ENCODE assay signal across 9 cellular contexts in the genomic region with DNA sequence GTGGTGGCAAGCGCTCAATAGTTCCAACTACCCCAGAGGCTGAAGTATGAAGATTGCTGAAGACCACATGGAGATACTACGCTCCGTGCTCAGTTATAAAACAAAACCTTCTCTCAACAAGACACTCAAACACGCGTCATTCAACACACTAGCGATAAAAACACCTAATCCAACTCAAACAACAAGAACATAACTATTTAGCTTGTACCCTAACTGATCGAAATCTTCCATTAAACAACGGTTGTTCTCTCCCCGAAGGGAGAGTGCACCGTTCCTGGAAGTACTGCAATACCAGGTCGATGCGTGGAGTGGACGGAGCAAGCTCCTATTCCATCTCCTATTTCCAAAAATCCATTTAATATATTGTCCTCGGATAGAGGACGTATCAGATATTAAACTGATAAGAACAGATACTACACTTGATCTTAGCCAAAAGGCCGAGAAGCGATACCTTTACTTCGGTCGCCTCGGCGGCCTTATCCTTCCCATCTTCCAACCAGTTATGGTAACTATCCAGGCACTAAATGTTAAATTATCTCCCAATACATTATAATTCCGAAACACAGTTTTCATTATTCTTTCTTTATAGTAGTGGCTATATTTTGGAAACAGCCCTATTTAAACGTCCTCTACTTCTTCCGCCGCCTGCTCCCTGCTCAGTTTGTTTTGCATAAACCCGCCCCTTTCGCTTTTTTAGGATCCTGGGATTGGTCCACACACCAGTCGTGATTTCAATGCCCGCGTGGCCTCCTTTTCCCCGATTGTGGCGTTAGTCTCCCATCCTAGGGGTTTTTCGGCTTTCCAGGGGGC. TPM values are rescaled to one million over a fixed set of nuclear protein-coding genes. Genes with fewer than 3 reads are reported as not detected.
DNase-seq lines count a peak whose midpoint lies in the region; ATAC-seq and TF ChIP-seq lines count a peak whose summit lies in the region.
"Had no signal": no experiment of that assay in that cellular context is flagged by ENCODE, and none has a peak within 500 bp of the region (broad histone marks: within the 10 kb centered on the region; RNA-seq: fewer than 3 reads in every experiment).

No MANE protein-coding gene starts in this region.

- peaks cover 4% of the 10 kb centered on the region; the same call in 1 of the 2 replicates for H3K9me3 Mint-ChIP-seq in WTC11

- ATAC-seq in GM18907 (IDR thresholded peaks at IDR 0.05; ENCODE audit: unreplicated experiment), result peak; percentile 59
- peak; percentile 55 for ATAC-seq in HG03135 (IDR thresholded peaks at IDR 0.05; ENCODE audit: unreplicated experiment)
- peak; percentile 77 for ATAC-seq in WTC11

- DNase-seq in AG09309 (ENCODE audit: low read depth) (peak; percentile 100), NCI-H2196 treated with DMSO at 0.1 percent for 48 hours (lab: John Stamatoyannopoulos, UW; ENCODE audit: unreplicated experiment) (peak; percentile 95), WTC11 (ENCODE audit: low spot score) (peak; percentile 87), cerebellar cortex (ENCODE audit: low spot score) (peak; percentile 100), islet precursor cell (peak; percentile 98)
- DNase-seq in stimulated activated CD4-positive, alpha-beta T cell treated with anti-CD3 and anti-CD28 coated beads, Interleukin-12 subunit alpha, Interleukin-12 subunit beta, amount 100 ng/mL, for 48 hours (ENCODE audit: low read depth in 2 of 3, low spot score in 1 of 3), result peak; percentile 74 to 89 (median 78)

- POLR2A ChIA-PET in WTC11 (lab: Charles Lee), result interaction anchor here (0.6 to 3.4 kb wide), 31 partner anchors 9 to 1035 kb away, joined by 3 to 83 read pairs (median 5); a partner anchor contains a TSS

- H3K4me1 Mint-ChIP-seq in WTC11, result peaks cover 15% of the 10 kb centered on the region

- H3K27me3 Mint-ChIP-seq in WTC11 (ENCODE audit: low read depth), result no peaks in the 10 kb centered on the region

- H3K27ac Mint-ChIP-seq in WTC11, result no peak overlapping the region

- no peak for TF ChIP-seq CTCF in AG09309 (IDR thresholded peaks at IDR 0.05; ENCODE audit: control insufficient read depth, insufficient read depth, low read depth, low read length, missing control alignments)
- TF ChIP-seq CTCF in WTC11 (IDR thresholded peaks at IDR 0.05), result no peak

- H3K4me3 ChIP-seq in AG09309 (ENCODE audit: control insufficient read depth, low read depth, low read length), result peak overlapping the region; percentile 38

- H3K4me3 Mint-ChIP-seq in WTC11, result no peak overlapping the region

- CTCF ChIA-PET in WTC11 (lab: Charles Lee), result interaction anchor here (0.9 to 3.4 kb wide), 8 partner anchors 9 to 134 kb away, joined by 3 to 29 read pairs (median 4); a partner anchor contains a TSS

- peaks cover 18% of the 10 kb centered on the region for H3K36me3 Mint-ChIP-seq in WTC11

TF ChIP-seq in WTC11, 78 proteins besides CTCF, POLR2A, EP300 and RAD21 (continues in another document):
- TF ChIP-seq, protein P1, sequence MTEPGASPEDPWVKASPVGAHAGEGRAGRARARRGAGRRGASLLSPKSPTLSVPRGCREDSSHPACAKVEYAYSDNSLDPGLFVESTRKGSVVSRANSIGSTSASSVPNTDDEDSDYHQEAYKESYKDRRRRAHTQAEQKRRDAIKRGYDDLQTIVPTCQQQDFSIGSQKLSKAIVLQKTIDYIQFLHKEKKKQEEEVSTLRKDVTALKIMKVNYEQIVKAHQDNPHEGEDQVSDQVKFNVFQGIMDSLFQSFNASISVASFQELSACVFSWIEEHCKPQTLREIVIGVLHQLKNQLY (CRISPR knock-in tag; IDR thresholded peaks at IDR 0.05), result peak; percentile 97; the same call in 1 of the 2 replicates
- TF ChIP-seq, protein P2, sequence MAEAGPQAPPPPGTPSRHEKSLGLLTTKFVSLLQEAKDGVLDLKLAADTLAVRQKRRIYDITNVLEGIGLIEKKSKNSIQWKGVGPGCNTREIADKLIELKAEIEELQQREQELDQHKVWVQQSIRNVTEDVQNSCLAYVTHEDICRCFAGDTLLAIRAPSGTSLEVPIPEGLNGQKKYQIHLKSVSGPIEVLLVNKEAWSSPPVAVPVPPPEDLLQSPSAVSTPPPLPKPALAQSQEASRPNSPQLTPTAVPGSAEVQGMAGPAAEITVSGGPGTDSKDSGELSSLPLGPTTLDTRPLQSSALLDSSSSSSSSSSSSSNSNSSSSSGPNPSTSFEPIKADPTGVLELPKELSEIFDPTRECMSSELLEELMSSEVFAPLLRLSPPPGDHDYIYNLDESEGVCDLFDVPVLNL (CRISPR knock-in tag; IDR thresholded peaks at IDR 0.05; ENCODE audit: borderline replicate concordance, low read depth), result peak; percentile 85; the same call in 1 of the 2 replicates
- TF ChIP-seq JAZF1 (CRISPR knock-in tag; IDR thresholded peaks at IDR 0.05), result peak; percentile 99
- TF ChIP-seq ZNF121 (CRISPR knock-in tag; IDR thresholded peaks at IDR 0.05), result no peak
- TF ChIP-seq, protein P3, sequence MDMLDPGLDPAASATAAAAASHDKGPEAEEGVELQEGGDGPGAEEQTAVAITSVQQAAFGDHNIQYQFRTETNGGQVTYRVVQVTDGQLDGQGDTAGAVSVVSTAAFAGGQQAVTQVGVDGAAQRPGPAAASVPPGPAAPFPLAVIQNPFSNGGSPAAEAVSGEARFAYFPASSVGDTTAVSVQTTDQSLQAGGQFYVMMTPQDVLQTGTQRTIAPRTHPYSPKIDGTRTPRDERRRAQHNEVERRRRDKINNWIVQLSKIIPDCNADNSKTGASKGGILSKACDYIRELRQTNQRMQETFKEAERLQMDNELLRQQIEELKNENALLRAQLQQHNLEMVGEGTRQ (CRISPR knock-in tag; IDR thresholded peaks at IDR 0.05), result peak; percentile 52; the same call in 1 of the 2 replicates
- TF ChIP-seq, protein P4, sequence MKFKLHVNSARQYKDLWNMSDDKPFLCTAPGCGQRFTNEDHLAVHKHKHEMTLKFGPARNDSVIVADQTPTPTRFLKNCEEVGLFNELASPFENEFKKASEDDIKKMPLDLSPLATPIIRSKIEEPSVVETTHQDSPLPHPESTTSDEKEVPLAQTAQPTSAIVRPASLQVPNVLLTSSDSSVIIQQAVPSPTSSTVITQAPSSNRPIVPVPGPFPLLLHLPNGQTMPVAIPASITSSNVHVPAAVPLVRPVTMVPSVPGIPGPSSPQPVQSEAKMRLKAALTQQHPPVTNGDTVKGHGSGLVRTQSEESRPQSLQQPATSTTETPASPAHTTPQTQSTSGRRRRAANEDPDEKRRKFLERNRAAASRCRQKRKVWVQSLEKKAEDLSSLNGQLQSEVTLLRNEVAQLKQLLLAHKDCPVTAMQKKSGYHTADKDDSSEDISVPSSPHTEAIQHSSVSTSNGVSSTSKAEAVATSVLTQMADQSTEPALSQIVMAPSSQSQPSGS (CRISPR knock-in tag; IDR thresholded peaks at IDR 0.05; ENCODE audit: borderline replicate concordance, low read depth), result peak; percentile 62; the same call in 1 of the 2 replicates
- TF ChIP-seq, protein P5, sequence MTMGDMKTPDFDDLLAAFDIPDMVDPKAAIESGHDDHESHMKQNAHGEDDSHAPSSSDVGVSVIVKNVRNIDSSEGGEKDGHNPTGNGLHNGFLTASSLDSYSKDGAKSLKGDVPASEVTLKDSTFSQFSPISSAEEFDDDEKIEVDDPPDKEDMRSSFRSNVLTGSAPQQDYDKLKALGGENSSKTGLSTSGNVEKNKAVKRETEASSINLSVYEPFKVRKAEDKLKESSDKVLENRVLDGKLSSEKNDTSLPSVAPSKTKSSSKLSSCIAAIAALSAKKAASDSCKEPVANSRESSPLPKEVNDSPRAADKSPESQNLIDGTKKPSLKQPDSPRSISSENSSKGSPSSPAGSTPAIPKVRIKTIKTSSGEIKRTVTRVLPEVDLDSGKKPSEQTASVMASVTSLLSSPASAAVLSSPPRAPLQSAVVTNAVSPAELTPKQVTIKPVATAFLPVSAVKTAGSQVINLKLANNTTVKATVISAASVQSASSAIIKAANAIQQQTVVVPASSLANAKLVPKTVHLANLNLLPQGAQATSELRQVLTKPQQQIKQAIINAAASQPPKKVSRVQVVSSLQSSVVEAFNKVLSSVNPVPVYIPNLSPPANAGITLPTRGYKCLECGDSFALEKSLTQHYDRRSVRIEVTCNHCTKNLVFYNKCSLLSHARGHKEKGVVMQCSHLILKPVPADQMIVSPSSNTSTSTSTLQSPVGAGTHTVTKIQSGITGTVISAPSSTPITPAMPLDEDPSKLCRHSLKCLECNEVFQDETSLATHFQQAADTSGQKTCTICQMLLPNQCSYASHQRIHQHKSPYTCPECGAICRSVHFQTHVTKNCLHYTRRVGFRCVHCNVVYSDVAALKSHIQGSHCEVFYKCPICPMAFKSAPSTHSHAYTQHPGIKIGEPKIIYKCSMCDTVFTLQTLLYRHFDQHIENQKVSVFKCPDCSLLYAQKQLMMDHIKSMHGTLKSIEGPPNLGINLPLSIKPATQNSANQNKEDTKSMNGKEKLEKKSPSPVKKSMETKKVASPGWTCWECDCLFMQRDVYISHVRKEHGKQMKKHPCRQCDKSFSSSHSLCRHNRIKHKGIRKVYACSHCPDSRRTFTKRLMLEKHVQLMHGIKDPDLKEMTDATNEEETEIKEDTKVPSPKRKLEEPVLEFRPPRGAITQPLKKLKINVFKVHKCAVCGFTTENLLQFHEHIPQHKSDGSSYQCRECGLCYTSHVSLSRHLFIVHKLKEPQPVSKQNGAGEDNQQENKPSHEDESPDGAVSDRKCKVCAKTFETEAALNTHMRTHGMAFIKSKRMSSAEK (CRISPR knock-in tag; IDR thresholded peaks at IDR 0.05; ENCODE audit: borderline replicate concordance), result peak; percentile 100
- TF ChIP-seq FOXK1 (CRISPR knock-in tag; IDR thresholded peaks at IDR 0.05), result peak; percentile 90
- TF ChIP-seq, protein P6, sequence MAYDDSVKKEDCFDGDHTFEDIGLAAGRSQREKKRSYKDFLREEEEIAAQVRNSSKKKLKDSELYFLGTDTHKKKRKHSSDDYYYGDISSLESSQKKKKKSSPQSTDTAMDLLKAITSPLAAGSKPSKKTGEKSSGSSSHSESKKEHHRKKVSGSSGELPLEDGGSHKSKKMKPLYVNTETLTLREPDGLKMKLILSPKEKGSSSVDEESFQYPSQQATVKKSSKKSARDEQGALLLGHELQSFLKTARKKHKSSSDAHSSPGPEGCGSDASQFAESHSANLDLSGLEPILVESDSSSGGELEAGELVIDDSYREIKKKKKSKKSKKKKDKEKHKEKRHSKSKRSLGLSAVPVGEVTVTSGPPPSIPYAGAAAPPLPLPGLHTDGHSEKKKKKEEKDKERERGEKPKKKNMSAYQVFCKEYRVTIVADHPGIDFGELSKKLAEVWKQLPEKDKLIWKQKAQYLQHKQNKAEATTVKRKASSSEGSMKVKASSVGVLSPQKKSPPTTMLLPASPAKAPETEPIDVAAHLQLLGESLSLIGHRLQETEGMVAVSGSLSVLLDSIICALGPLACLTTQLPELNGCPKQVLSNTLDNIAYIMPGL (CRISPR knock-in tag; IDR thresholded peaks at IDR 0.05), result 0 out of 2 replicates have a peak, but pooled peaks have one; percentile 18
- no peak for TF ChIP-seq GRHL2 (CRISPR knock-in tag; IDR thresholded peaks at IDR 0.05; ENCODE audit: insufficient replicate concordance, severe bottlenecking)

RNA-seq across cellular contexts. Expression of a gene that starts 2.2 kb away (rescaled TPM):
- 82.7 to 110 TPM (median 85.2 TPM) in 3 replicates for total RNA-seq in WTC11 (2021)

RNA-seq across cellular contexts. Expression of a gene that starts 8.9 kb away (rescaled TPM):
- 0.44 TPM in 1 of 3 replicates, not detected in the others for total RNA-seq in WTC11 (2021)
- total RNA-seq: T-helper 1 cell treated with Interleukin-12 subunit alpha and Interleukin-12 subunit beta and Interleukin-4 antibody, amounts not matched to agents 30 ng/mL and 1 ng/mL, for 36 hours had no signal

RNA-seq across cellular contexts. Expression of a gene that starts 9.7 kb away (rescaled TPM):
- 27.2 to 30.2 TPM (median 28.0 TPM) in 3 replicates for total RNA-seq in WTC11 (2021)

RNA-seq across cellular contexts. Expression of a gene that starts 36.3 kb away (rescaled TPM):
- total RNA-seq in WTC11 (2021), result 43.2 to 44.7 TPM (median 44.3 TPM) in 3 replicates

RNA-seq across cellular contexts. Expression of a gene that starts 39.1 kb away (rescaled TPM):
- total RNA-seq in WTC11 (2021), result 244 to 334 TPM (median 265 TPM) in 3 replicates

Comparison
In these comparisons a context has a peak if more than half of its experiments do, and no peak if none do; other contexts are left out.
1. Peak in every context shown above with its lines: DNase-seq, ATAC-seq and H3K4me3 ChIP-seq.